Comparison of ENCODE assay signal across 1 cellular context in the genomic region with DNA sequence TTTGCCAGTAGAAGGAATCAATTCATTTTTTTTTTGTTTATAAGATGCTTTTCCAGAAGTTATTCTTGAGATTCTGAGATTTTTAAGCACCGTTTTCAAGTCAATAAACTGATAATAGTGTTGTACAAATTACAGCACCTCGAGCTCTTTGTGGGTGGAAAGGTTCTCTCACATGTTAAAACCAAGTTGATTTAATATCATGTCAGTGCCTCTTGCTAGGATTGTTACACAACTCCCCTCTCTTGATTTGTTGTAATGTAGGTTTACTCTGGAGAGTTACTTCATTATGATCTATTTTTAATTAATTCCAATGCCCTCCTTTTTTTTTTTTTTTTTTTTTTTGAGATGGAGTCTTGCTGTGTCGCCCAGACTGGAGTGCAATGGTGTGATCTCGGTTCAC.
TF ChIP-seq lines count a peak whose summit lies in the region.

No MANE protein-coding gene starts in this region.

TF ChIP-seq in GM12878, 131 proteins besides CTCF, POLR2A, EP300 and RAD21:
- TF ChIP-seq, protein P1, sequence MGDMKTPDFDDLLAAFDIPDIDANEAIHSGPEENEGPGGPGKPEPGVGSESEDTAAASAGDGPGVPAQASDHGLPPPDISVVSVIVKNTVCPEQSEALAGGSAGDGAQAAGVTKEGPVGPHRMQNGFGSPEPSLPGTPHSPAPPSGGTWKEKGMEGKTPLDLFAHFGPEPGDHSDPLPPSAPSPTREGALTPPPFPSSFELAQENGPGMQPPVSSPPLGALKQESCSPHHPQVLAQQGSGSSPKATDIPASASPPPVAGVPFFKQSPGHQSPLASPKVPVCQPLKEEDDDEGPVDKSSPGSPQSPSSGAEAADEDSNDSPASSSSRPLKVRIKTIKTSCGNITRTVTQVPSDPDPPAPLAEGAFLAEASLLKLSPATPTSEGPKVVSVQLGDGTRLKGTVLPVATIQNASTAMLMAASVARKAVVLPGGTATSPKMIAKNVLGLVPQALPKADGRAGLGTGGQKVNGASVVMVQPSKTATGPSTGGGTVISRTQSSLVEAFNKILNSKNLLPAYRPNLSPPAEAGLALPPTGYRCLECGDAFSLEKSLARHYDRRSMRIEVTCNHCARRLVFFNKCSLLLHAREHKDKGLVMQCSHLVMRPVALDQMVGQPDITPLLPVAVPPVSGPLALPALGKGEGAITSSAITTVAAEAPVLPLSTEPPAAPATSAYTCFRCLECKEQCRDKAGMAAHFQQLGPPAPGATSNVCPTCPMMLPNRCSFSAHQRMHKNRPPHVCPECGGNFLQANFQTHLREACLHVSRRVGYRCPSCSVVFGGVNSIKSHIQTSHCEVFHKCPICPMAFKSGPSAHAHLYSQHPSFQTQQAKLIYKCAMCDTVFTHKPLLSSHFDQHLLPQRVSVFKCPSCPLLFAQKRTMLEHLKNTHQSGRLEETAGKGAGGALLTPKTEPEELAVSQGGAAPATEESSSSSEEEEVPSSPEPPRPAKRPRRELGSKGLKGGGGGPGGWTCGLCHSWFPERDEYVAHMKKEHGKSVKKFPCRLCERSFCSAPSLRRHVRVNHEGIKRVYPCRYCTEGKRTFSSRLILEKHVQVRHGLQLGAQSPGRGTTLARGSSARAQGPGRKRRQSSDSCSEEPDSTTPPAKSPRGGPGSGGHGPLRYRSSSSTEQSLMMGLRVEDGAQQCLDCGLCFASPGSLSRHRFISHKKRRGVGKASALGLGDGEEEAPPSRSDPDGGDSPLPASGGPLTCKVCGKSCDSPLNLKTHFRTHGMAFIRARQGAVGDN (IDR thresholded peaks at IDR 0.05): no peak
- no peak for TF ChIP-seq STAT1 (conservative IDR thresholded peaks at IDR 0.05)
- TF ChIP-seq, protein P2, sequence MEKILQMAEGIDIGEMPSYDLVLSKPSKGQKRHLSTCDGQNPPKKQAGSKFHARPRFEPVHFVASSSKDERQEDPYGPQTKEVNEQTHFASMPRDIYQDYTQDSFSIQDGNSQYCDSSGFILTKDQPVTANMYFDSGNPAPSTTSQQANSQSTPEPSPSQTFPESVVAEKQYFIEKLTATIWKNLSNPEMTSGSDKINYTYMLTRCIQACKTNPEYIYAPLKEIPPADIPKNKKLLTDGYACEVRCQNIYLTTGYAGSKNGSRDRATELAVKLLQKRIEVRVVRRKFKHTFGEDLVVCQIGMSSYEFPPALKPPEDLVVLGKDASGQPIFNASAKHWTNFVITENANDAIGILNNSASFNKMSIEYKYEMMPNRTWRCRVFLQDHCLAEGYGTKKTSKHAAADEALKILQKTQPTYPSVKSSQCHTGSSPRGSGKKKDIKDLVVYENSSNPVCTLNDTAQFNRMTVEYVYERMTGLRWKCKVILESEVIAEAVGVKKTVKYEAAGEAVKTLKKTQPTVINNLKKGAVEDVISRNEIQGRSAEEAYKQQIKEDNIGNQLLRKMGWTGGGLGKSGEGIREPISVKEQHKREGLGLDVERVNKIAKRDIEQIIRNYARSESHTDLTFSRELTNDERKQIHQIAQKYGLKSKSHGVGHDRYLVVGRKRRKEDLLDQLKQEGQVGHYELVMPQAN (conservative IDR thresholded peaks at IDR 0.05): no peak
- no peak for TF ChIP-seq TBL1XR1 (IDR thresholded peaks at IDR 0.05; ENCODE audit: low read depth, low read length)
- TF ChIP-seq IRF4 (IDR thresholded peaks at IDR 0.05; ENCODE audit: low read depth, low read length): no peak
- TF ChIP-seq NFYA (IDR thresholded peaks at IDR 0.05; ENCODE audit: borderline replicate concordance, low read depth, low read length): no peak
- TF ChIP-seq KLF5 (IDR thresholded peaks at IDR 0.05; ENCODE audit: partially characterized antibody): no peak
- TF ChIP-seq CREB1 (IDR thresholded peaks at IDR 0.05; ENCODE audit: low read depth): no peak
- TF ChIP-seq EED (IDR thresholded peaks at IDR 0.05; ENCODE audit: low read depth): no peak
- TF ChIP-seq, protein P3, sequence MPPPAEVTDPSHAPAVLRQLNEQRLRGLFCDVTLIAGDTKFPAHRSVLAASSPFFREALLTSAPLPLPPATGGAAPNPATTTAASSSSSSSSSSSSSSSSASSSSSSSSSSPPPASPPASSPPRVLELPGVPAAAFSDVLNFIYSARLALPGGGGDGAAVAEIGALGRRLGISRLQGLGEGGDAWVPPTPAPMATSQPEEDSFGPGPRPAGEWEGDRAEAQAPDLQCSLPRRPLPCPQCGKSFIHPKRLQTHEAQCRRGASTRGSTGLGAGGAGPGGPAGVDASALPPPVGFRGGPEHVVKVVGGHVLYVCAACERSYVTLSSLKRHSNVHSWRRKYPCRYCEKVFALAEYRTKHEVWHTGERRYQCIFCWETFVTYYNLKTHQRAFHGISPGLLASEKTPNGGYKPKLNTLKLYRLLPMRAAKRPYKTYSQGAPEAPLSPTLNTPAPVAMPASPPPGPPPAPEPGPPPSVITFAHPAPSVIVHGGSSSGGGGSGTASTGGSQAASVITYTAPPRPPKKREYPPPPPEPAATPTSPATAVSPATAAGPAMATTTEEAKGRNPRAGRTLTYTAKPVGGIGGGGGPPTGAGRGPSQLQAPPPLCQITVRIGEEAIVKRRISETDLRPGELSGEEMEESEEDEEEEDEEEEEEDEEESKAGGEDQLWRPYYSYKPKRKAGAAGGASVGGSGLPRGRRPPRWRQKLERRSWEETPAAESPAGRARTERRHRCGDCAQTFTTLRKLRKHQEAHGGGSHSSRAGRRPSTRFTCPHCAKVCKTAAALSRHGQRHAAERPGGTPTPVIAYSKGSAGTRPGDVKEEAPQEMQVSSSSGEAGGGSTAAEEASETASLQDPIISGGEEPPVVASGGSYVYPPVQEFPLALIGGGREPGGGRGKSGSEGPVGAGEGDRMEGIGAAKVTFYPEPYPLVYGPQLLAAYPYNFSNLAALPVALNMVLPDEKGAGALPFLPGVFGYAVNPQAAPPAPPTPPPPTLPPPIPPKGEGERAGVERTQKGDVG (CRISPR knock-in tag; IDR thresholded peaks at IDR 0.05): no peak
- no peak for TF ChIP-seq ZZZ3 (IDR thresholded peaks at IDR 0.05; ENCODE audit: control insufficient read depth, insufficient read length, low read depth)
- no peak for TF ChIP-seq JUND (IDR thresholded peaks at IDR 0.05; ENCODE audit: low read depth, low read length)
- TF ChIP-seq, protein P4, sequence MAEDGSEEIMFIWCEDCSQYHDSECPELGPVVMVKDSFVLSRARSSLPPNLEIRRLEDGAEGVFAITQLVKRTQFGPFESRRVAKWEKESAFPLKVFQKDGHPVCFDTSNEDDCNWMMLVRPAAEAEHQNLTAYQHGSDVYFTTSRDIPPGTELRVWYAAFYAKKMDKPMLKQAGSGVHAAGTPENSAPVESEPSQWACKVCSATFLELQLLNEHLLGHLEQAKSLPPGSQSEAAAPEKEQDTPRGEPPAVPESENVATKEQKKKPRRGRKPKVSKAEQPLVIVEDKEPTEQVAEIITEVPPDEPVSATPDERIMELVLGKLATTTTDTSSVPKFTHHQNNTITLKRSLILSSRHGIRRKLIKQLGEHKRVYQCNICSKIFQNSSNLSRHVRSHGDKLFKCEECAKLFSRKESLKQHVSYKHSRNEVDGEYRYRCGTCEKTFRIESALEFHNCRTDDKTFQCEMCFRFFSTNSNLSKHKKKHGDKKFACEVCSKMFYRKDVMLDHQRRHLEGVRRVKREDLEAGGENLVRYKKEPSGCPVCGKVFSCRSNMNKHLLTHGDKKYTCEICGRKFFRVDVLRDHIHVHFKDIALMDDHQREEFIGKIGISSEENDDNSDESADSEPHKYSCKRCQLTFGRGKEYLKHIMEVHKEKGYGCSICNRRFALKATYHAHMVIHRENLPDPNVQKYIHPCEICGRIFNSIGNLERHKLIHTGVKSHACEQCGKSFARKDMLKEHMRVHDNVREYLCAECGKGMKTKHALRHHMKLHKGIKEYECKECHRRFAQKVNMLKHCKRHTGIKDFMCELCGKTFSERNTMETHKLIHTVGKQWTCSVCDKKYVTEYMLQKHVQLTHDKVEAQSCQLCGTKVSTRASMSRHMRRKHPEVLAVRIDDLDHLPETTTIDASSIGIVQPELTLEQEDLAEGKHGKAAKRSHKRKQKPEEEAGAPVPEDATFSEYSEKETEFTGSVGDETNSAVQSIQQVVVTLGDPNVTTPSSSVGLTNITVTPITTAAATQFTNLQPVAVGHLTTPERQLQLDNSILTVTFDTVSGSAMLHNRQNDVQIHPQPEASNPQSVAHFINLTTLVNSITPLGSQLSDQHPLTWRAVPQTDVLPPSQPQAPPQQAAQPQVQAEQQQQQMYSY (CRISPR knock-in tag; IDR thresholded peaks at IDR 0.05): no peak
TF ChIP-seq in GM12878: peak in this region for 0.
